ENCODE assay signal across 11 cellular contexts in genomic region chr12:108641446-108642268, GRCh38. TPM values are rescaled to one million over a fixed set of nuclear protein-coding genes. Genes with fewer than 3 reads are reported as not detected.
DNase-seq lines count a peak whose midpoint lies in the region; ATAC-seq and TF ChIP-seq lines count a peak whose summit lies in the region.
"Had no signal": no experiment of that assay in that cellular context is flagged by ENCODE, and none has a peak within 500 bp of the region (broad histone marks: within the 10 kb centered on the region; RNA-seq: fewer than 3 reads in every experiment).

No MANE protein-coding gene starts in this region.

- peak overlapping the region; percentile 14 for H3K27ac ChIP-seq in rectal smooth muscle tissue (ENCODE audit: low read depth, low read length)

- no peaks in the 10 kb centered on the region for H3K27me3 Mint-ChIP-seq in Calu3 (ENCODE audit: unreplicated experiment)
- H3K27me3 Mint-ChIP-seq in endothelial cell (ENCODE audit: unreplicated experiment), result peaks cover 13% of the 10 kb centered on the region

- no peak overlapping the region for H3K9ac ChIP-seq in rectal smooth muscle tissue (ENCODE audit: low read length)

- H3K4me3 Mint-ChIP-seq in Calu3 (ENCODE audit: low read depth, unreplicated experiment) (no peak overlapping the region), endothelial cell (ENCODE audit: unreplicated experiment) (peak overlapping the region; percentile 58)

- peaks cover 6% of the 10 kb centered on the region for H3K36me3 ChIP-seq in rectal smooth muscle tissue (ENCODE audit: control insufficient read depth, insufficient read depth, low read length)

- H3K4me1 ChIP-seq in rectal smooth muscle tissue (ENCODE audit: control insufficient read depth, insufficient read depth, low read length), result peaks cover 15% of the 10 kb centered on the region

- H3K27me3 ChIP-seq in rectal smooth muscle tissue (ENCODE audit: control insufficient read depth, insufficient read depth, low read length), result no peaks in the 10 kb centered on the region

- CTCF ChIA-PET in Calu3 (lab: Charles Lee), result interaction anchor here (1.5 kb wide), 1 partner anchor 23 kb away, joined by 3 read pairs; no protein-coding TSS in a partner anchor

- H3K36me3 Mint-ChIP-seq in Calu3 (ENCODE audit: insufficient read depth, unreplicated experiment) (peaks cover 59% of the 10 kb centered on the region), endothelial cell (ENCODE audit: low read depth, unreplicated experiment) (peaks cover 38% of the 10 kb centered on the region)

- no TSS peak for BruUV-seq in Calu3 (replicated peaks; lab: Mats Ljungman, UMichigan)

- no peak for ATAC-seq in HG02798 (IDR thresholded peaks at IDR 0.05; ENCODE audit: poor library complexity, unreplicated experiment)

- TF ChIP-seq CTCF in Calu3 (IDR thresholded peaks at IDR 0.05; ENCODE audit: unreplicated experiment) (no peak), endothelial cell (IDR thresholded peaks at IDR 0.05; ENCODE audit: unreplicated experiment) (no peak)

- H3K9me3 Mint-ChIP-seq in Calu3 (ENCODE audit: low read depth, unreplicated experiment) (no peaks in the 10 kb centered on the region), endothelial cell (ENCODE audit: unreplicated experiment) (no peaks in the 10 kb centered on the region)

- H3K4me1 Mint-ChIP-seq in Calu3 (ENCODE audit: low read depth, unreplicated experiment), result peaks cover 37% of the 10 kb centered on the region
- peaks cover 52% of the 10 kb centered on the region for H3K4me1 Mint-ChIP-seq in endothelial cell (ENCODE audit: unreplicated experiment)

- DNase-seq in Calu3 (no peak), NAMALWA (ENCODE audit: low spot score) (peak; percentile 88), endothelial cell (ENCODE audit: low spot score) (no peak), GM19238 (ENCODE audit: insufficient read length, low spot score) (no peak), GDM1 (lab: John Stamatoyannopoulos, UW) (no peak), ACHN (no peak)
- DNase-seq: activated gamma-delta T cell; effector memory CD4-positive, alpha-beta T cell; NCI-H1092 had no signal

- intact Hi-C loops in Calu3 (cut with micrococcal nuclease; ENCODE audit: unreplicated experiment), result no loop called here

- H3K27ac Mint-ChIP-seq in Calu3 (ENCODE audit: unreplicated experiment), result peak overlapping the region; percentile 21
- H3K27ac Mint-ChIP-seq in endothelial cell (ENCODE audit: unreplicated experiment), result peak overlapping the region; percentile 64

- in situ Hi-C loops in ACHN (cut with HindIII; ENCODE audit: low pct_ligation_motif_present, low pct_unique_long_range_greater_than_20kb, low sequenced_read_pairs), result no loop called here

- no peak overlapping the region for H3K4me3 ChIP-seq in rectal smooth muscle tissue (ENCODE audit: low read length)

RNA-seq across cellular contexts. Expression of gene SELPLG, which starts 8.0 kb away (rescaled TPM):
- total RNA-seq in Calu3 (2022) (0.54 and 0.76 TPM in 2 replicates), endothelial cell (ENCODE audit: unreplicated experiment) (1.6 TPM)

RNA-seq across cellular contexts. Expression of gene TMEM119, which starts 43.8 kb away (rescaled TPM):
- total RNA-seq in Calu3 (2022) (not detected in 2 replicates), endothelial cell (ENCODE audit: unreplicated experiment) (0.36 TPM)
